9 cellular contexts compared by ENCODE assay signal in genomic region chr22:23767303-23767672, GRCh38. TPM values are rescaled to one million over a fixed set of nuclear protein-coding genes. Genes with fewer than 3 reads are reported as not detected.
DNase-seq lines count a peak whose midpoint lies in the region; ATAC-seq, FAIRE-seq and TF ChIP-seq lines count a peak whose summit lies in the region.
"Had no signal": no experiment of that assay in that cellular context is flagged by ENCODE, and none has a peak within 500 bp of the region (broad histone marks: within the 10 kb centered on the region; RNA-seq: fewer than 3 reads in every experiment).

No MANE protein-coding gene starts in this region.

- no peak for TF ChIP-seq CTCF in adrenal gland (IDR thresholded peaks at IDR 0.05)

- peaks cover 55 to 83% of the 10 kb centered on the region in 2 donors for H3K4me1 Mint-ChIP-seq in stimulated activated naive B cell treated with anti-CD40 and anti-IgM and Interleukin-4, amounts not matched to agents 10 μg/mL and 1 μg/mL and 100 μg/mL, for 72 hours

- H3K36me3 Mint-ChIP-seq in stimulated activated naive B cell treated with anti-CD40 and anti-IgM and Interleukin-4, amounts not matched to agents 10 μg/mL and 1 μg/mL and 100 μg/mL, for 72 hours = peaks cover 7 to 26% of the 10 kb centered on the region in 2 donors

- H3K27me3 ChIP-seq in HUES6 (ENCODE audit: control insufficient read depth, insufficient read depth, low read length) (peaks cover 9% of the 10 kb centered on the region), adrenal gland (no peaks in the 10 kb centered on the region), iPS-20b (ENCODE audit: insufficient read depth, low read length) (peaks cover 16% of the 10 kb centered on the region)

- H3K9me3 Mint-ChIP-seq in stimulated activated naive B cell treated with anti-CD40 and anti-IgM and Interleukin-4, amounts not matched to agents 10 μg/mL and 1 μg/mL and 100 μg/mL, for 72 hours = no peaks in the 10 kb centered on the region

- DNase-seq in adrenal gland (no peak), SKM-1 treated with dmso at 0.1 percent for 144 hours (lab: John Stamatoyannopoulos, UW; ENCODE audit: unreplicated experiment) (no peak), H54 (ENCODE audit: insufficient read length, low spot score) (no peak)
- no peak for DNase-seq in stimulated activated naive B cell treated with anti-CD40 and anti-IgM and Interleukin-4, amounts not matched to agents 10 μg/mL and 1 μg/mL and 100 μg/mL, for 72 hours

- peak overlapping the region; percentile 80 for H3K9ac ChIP-seq in HUES6 (ENCODE audit: low read length)
- H3K9ac ChIP-seq in iPS-20b (ENCODE audit: low read depth, low read length) = peak overlapping the region; percentile 67; the same call in 1 of the 2 replicates

- H3K4me3 Mint-ChIP-seq in stimulated activated naive B cell treated with anti-CD40 and anti-IgM and Interleukin-4, amounts not matched to agents 10 μg/mL and 1 μg/mL and 100 μg/mL, for 72 hours = peak overlapping the region; percentile 93 to 96

- H3K4me1 ChIP-seq in HUES6 (ENCODE audit: control insufficient read depth, insufficient read depth, low read length) (peaks cover 39% of the 10 kb centered on the region), adrenal gland (replicated peaks in 1 of 2) (peaks cover 0 to 36% of the 10 kb centered on the region in 2 donors), iPS-20b (ENCODE audit: insufficient read depth, low read length) (peaks cover 11% of the 10 kb centered on the region; the same call in 1 of the 2 replicates)

- 0 to 6% (median 5%) methylated on average over 3 to 27 of the region's 27 CpGs for WGBS in adrenal gland, 4 donors

- H3K27me3 Mint-ChIP-seq in stimulated activated naive B cell treated with anti-CD40 and anti-IgM and Interleukin-4, amounts not matched to agents 10 μg/mL and 1 μg/mL and 100 μg/mL, for 72 hours = no peaks in the 10 kb centered on the region

- H3K36me3 ChIP-seq in HUES6 (ENCODE audit: control insufficient read depth, insufficient read depth, low read length) (peaks cover 14% of the 10 kb centered on the region), adrenal gland (replicated peaks in 1 of 2) (no peaks in the 10 kb centered on the region), iPS-20b (ENCODE audit: insufficient read depth, low read depth, low read length) (peaks cover 12% of the 10 kb centered on the region)

- H3K4me3 ChIP-seq in HUES6 (ENCODE audit: low read depth, low read length) = peak overlapping the region; percentile 86
- H3K4me3 ChIP-seq in adrenal gland = peak overlapping the region in 3 of 4 donors; percentile 60 to 88 (median 61)
- peak overlapping the region; percentile 73 for H3K4me3 ChIP-seq in iPS-20b (ENCODE audit: low read length)

- H3K27ac ChIP-seq in HUES6 (ENCODE audit: low read depth, low read length) = 0 out of 2 replicates have a peak overlapping the region, but pooled peaks have one; percentile 3
- H3K27ac ChIP-seq in adrenal gland = peak overlapping the region in 4 of 5 donors; percentile 30 to 88 (median 81)
- no peak overlapping the region for H3K27ac ChIP-seq in iPS-20b (ENCODE audit: low read length)

- peak overlapping the region; percentile 82 for H3K27ac Mint-ChIP-seq in stimulated activated naive B cell treated with anti-CD40 and anti-IgM and Interleukin-4, amounts not matched to agents 10 μg/mL and 1 μg/mL and 100 μg/mL, for 72 hours

- peak; percentile 1 to 2 for ATAC-seq in stimulated activated naive B cell treated with anti-CD40 and anti-IgM and Interleukin-4, amounts not matched to agents 10 μg/mL and 1 μg/mL and 100 μg/mL, for 72 hours (replicated peaks)
- no peak for ATAC-seq in GM18868 (IDR thresholded peaks at IDR 0.05; ENCODE audit: unreplicated experiment)
- no peak for ATAC-seq in GM18858 (IDR thresholded peaks at IDR 0.05; ENCODE audit: unreplicated experiment)

- no peaks in the 10 kb centered on the region for H3K9me3 ChIP-seq in HUES6 (ENCODE audit: control insufficient read depth, insufficient read depth, low read depth, low read length)
- no peaks in the 10 kb centered on the region for H3K9me3 ChIP-seq in adrenal gland (replicated peaks in 1 of 3)
- no peaks in the 10 kb centered on the region for H3K9me3 ChIP-seq in iPS-20b (ENCODE audit: insufficient read depth, low read depth, low read length)

- TF ChIP-seq POLR2A in adrenal gland (IDR thresholded peaks at IDR 0.05) (no peak), H54 (IDR thresholded peaks at IDR 0.05; ENCODE audit: low read depth, low read length) (no peak)

- intact Hi-C loops in adrenal gland (cut with DNase I) = loop anchor here (5.0 to 10.0 kb wide), 2 partner anchors 80 to 142 kb away; no protein-coding TSS in a partner anchor

- FAIRE-seq in H54 (lab: Jason Lieb, UNC) = no peak

RNA-seq across cellular contexts. Expression of gene CHCHD10, which starts 0.5 kb away (rescaled TPM):
- total RNA-seq in adrenal gland = 100 to 1,000 TPM in 4 of 8 donors, 10 to 100 TPM in 3, 1 to 10 TPM in 1; 4.6 to 177 (median 103) TPM
- polyA plus RNA-seq in adrenal gland = 100 to 1,000 TPM; 199 to 528 (median 520) TPM

RNA-seq across cellular contexts. Expression of gene C22orf15, which starts 4.5 kb away (rescaled TPM):
- under 1 TPM in 2 of 8 donors, not detected in 6; 0.14 to 0.26 TPM for total RNA-seq in adrenal gland
- under 1 TPM in 2 of 3 donors, not detected in 1; 0.24 to 0.80 TPM for polyA plus RNA-seq in adrenal gland

RNA-seq across cellular contexts. Expression of gene MMP11, which starts 5.4 kb away (rescaled TPM):
- 1 to 10 TPM in 7 of 8 donors, under 1 TPM in 1; 0.88 to 6.2 (median 4.3) TPM for total RNA-seq in adrenal gland
- 1 to 10 TPM in 2 of 3 donors, under 1 TPM in 1; 0.44 to 4.3 (median 1.2) TPM for polyA plus RNA-seq in adrenal gland

RNA-seq across cellular contexts. Expression of gene VPREB3, which starts 13.1 kb away (rescaled TPM):
- total RNA-seq in adrenal gland = 10 to 100 TPM in 3 of 8 donors, 1 to 10 TPM in 5; 2.2 to 38.7 (median 3.8) TPM
- 10 to 100 TPM; 16.7 to 42.2 (median 37.6) TPM for polyA plus RNA-seq in adrenal gland
- total RNA-seq: ureter had no signal

RNA-seq across cellular contexts. Expression of gene ZNF70, which starts 16.4 kb away (rescaled TPM):
- total RNA-seq in adrenal gland = 1 to 10 TPM; 1.9 to 6.1 (median 5.0) TPM
- polyA plus RNA-seq in adrenal gland = 1 to 10 TPM in 2 of 3 donors, under 1 TPM in 1; 0.94 to 3.8 (median 2.7) TPM

Comparison
In these comparisons a context has a peak if more than half of its experiments do, and no peak if none do; other contexts are left out.
1. ATAC-seq: peak in stimulated activated naive B cell treated with anti-CD40 and anti-IgM and Interleukin-4, amounts not matched to agents 10 μg/mL and 1 μg/mL and 100 μg/mL, for 72 hours (2 of 2); none in GM18868 (single experiment) and GM18858 (single experiment).
2. Peak in every context shown above with its lines, with median percentiles within 50 percentile points of each other: H3K4me3 ChIP-seq.